8 cellular contexts compared by ENCODE assay signal in genomic region chr3:182618085-182618732, GRCh38.
DNase-seq lines count a peak whose midpoint lies in the region; ATAC-seq and TF ChIP-seq lines count a peak whose summit lies in the region.

No MANE protein-coding gene starts in this region.

- H3K36me3 ChIP-seq in RWPE2 (ENCODE audit: low read depth) (no peaks in the 10 kb centered on the region), MG63 (no peaks in the 10 kb centered on the region)

- H3K9me3 ChIP-seq in RWPE2 (ENCODE audit: severe bottlenecking) (no peaks in the 10 kb centered on the region), MG63 (no peaks in the 10 kb centered on the region)

- H3K27ac ChIP-seq in RWPE2 (ENCODE audit: poor library complexity, severe bottlenecking): peak overlapping the region; percentile 78

- in situ Hi-C loops in Caki2 (cut with HindIII; ENCODE audit: low pct_unique_long_range_greater_than_20kb, low sequenced_read_pairs): no loop called here

- peak; percentile 22 for DNase-seq in Caki2 (ENCODE audit: low read depth)
- DNase-seq in LNCaP clone FGC (ENCODE audit: low read depth): peak; percentile 21
- DNase-seq in RWPE2 (ENCODE audit: low spot score): no peak
- peak; percentile 7 to 78 for DNase-seq in hippocampal formation (lab: John Stamatoyannopoulos, UW)
- DNase-seq in MG63: no peak
- no peak for DNase-seq in activated naive CD4-positive, alpha-beta T cell treated with Interleukin-2 at 50 U/mL for 16 hours

- ATAC-seq in RWPE2 (ENCODE audit: low read depth): peak; percentile 27; the same call in 1 of the 3 replicates
- no peak for ATAC-seq in GM18858 (IDR thresholded peaks at IDR 0.05; ENCODE audit: unreplicated experiment)
- ATAC-seq in GM18502 (IDR thresholded peaks at IDR 0.05; ENCODE audit: poor library complexity, unreplicated experiment): no peak

- TF ChIP-seq CTCF in LNCaP clone FGC (IDR thresholded peaks at IDR 0.05; ENCODE audit: control insufficient read depth, extremely low read depth, insufficient read depth): peak; percentile 88
- peak; percentile 92 for TF ChIP-seq CTCF in RWPE2 (IDR thresholded peaks at IDR 0.05; ENCODE audit: poor library complexity, severe bottlenecking)

- H3K27me3 ChIP-seq in RWPE2 (ENCODE audit: insufficient read depth, poor library complexity, severe bottlenecking) (no peaks in the 10 kb centered on the region), MG63 (0 out of 2 replicates have a peak, but pooled peaks cover 4% of the 10 kb centered on the region)

- peaks cover 22% of the 10 kb centered on the region for H3K4me1 ChIP-seq in RWPE2 (ENCODE audit: insufficient read depth, poor library complexity, severe bottlenecking)

- no peak overlapping the region for H3K4me3 ChIP-seq in LNCaP clone FGC (ENCODE audit: low read depth, low read length)
- no peak overlapping the region for H3K4me3 ChIP-seq in RWPE2 (ENCODE audit: severe bottlenecking)
- H3K4me3 ChIP-seq in MG63: no peak overlapping the region

Comparison
In these comparisons a context has a peak if more than half of its experiments do, and no peak if none do; other contexts are left out.
1. DNase-seq: peak in Caki2 (single experiment), LNCaP clone FGC (single experiment) and hippocampal formation (2 of 2); none in RWPE2 (single experiment), MG63 (single experiment) and activated naive CD4-positive, alpha-beta T cell treated with Interleukin-2 at 50 U/mL for 16 hours (single experiment).